In genomic region chr11:119721129-119722120, GRCh38 we compare ENCODE assay signal across 10 cellular contexts. TPM values are rescaled to one million over a fixed set of nuclear protein-coding genes. Genes with fewer than 3 reads are reported as not detected.
DNase-seq lines count a peak whose midpoint lies in the region; ATAC-seq, FAIRE-seq and TF ChIP-seq lines count a peak whose summit lies in the region.
"Had no signal": no experiment of that assay in that cellular context is flagged by ENCODE, and none has a peak within 500 bp of the region (broad histone marks: within the 10 kb centered on the region; RNA-seq: fewer than 3 reads in every experiment).

No MANE protein-coding gene starts in this region.

- H3K79me2 ChIP-seq in parathyroid adenoma = no peaks in the 10 kb centered on the region

- ATAC-seq in activated CD4-positive, CD25-positive, alpha-beta regulatory T cell treated with anti-CD3 and anti-CD28 coated beads, Interleukin-2, amount 50 U/mL, for 24 hours = no peak
- ATAC-seq in HG03442 (IDR thresholded peaks at IDR 0.05; ENCODE audit: unreplicated experiment) = no peak
- ATAC-seq: naive thymus-derived CD8-positive, alpha-beta T cell had no signal

- CTCF ChIA-PET in GM10248 (lab: Yijun Ruan, JAX) = interaction anchor here (1.1 to 4.9 kb wide), 10 partner anchors 8 to 365 kb away, joined by 3 to 35 read pairs (median 4); partner anchors contain the start of gene NECTIN1

- no peak overlapping the region for H3K27ac ChIP-seq in parathyroid adenoma

- H3K9me3 ChIP-seq in parathyroid adenoma (ENCODE audit: control insufficient read depth, low read length) = no peaks in the 10 kb centered on the region

- POLR2A ChIA-PET in GM10248 (lab: Yijun Ruan, JAX) = no interaction called here

- no peak overlapping the region for H3K4me2 ChIP-seq in parathyroid adenoma (ENCODE audit: low read length)

- H3K9ac ChIP-seq in parathyroid adenoma = no peak overlapping the region

- H3K4me3 ChIP-seq in epithelial cell of proximal tubule (ENCODE audit: low read depth, low read length) (no peak overlapping the region), parathyroid adenoma (ENCODE audit: low read depth, low read length) (no peak overlapping the region)

- DNase-seq in GM10248 (ENCODE audit: extremely low spot score) (no peak), NCI-H226 (peak; percentile 31), epithelial cell of proximal tubule (ENCODE audit: low read depth) (no peak), GM19239 (ENCODE audit: insufficient read length, low spot score) (no peak), OCI-M1 (lab: John Stamatoyannopoulos, UW) (no peak)
- DNase-seq: activated effector memory CD4-positive, alpha-beta T cell treated with anti-CD3 and anti-CD28 coated beads, Interleukin-2, amount 50 U/mL, for 16 hours had no signal

- H2AFZ ChIP-seq in parathyroid adenoma = no peak overlapping the region

- no peaks in the 10 kb centered on the region for H3K27me3 ChIP-seq in parathyroid adenoma (ENCODE audit: control insufficient read depth, insufficient read depth, low read length)

- no peak for FAIRE-seq in GM19239 (lab: Jason Lieb, UNC)

- H3K4me1 ChIP-seq in parathyroid adenoma = no peaks in the 10 kb centered on the region

- no peaks in the 10 kb centered on the region for H3K36me3 ChIP-seq in parathyroid adenoma (ENCODE audit: control insufficient read depth, insufficient read depth, low read length)

- peak; percentile 19 for TF ChIP-seq CTCF in GM10248 (IDR thresholded peaks at IDR 0.05; ENCODE audit: control extremely low read depth, extremely low read depth, low read depth, missing control alignments)
- peak; percentile 51 for TF ChIP-seq CTCF in epithelial cell of proximal tubule (conservative IDR thresholded peaks at IDR 0.05; ENCODE audit: low read depth, low read length)
- TF ChIP-seq CTCF in parathyroid adenoma (IDR thresholded peaks at IDR 0.05) = peak; percentile 19

RNA-seq across cellular contexts. Expression of gene NECTIN1, which starts 7.6 kb away (rescaled TPM):
- 4.7 and 6.6 TPM in 2 replicates for total RNA-seq in epithelial cell of proximal tubule
